In the genomic region with DNA sequence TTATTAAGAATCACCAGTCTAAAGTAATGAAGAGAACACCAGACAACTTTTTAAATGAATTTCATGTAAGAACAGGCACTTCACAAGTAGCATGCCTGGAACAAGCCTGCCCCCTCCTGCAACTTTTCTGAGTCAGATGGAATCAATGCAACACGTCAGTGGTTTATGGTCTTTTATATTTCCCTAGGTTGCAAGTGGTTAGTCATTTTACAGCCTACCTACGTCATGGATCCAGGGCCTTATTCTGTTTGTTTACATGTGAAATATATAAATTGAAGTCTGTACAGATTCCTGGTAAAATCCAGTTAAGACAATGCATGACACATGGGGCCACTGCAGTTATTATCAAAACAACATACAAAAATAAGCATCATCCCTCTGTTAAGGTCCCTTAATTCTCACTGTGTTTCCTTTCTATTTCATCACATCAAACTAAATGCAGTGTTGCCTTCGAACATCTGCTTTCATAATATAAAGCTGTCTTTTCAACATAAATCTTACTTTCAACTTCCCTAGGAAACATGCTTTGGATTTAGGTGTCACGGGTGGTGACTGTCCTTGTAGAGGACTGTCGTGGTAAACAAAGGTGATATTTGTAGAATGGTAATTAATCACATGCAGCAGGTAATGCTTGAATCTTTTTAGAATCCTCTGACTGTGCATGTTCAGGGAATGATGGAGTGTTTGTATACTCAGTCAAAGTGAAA, we compare ENCODE assay signal across 15 cellular contexts.
DNase-seq lines count a peak whose midpoint lies in the region; ATAC-seq and TF ChIP-seq lines count a peak whose summit lies in the region.
"Had no signal": no experiment of that assay in that cellular context is flagged by ENCODE, and none has a peak within 500 bp of the region (broad histone marks: within the 10 kb centered on the region; RNA-seq: fewer than 3 reads in every experiment).

No MANE protein-coding gene starts in this region.

- no peak for TF ChIP-seq CTCF in HFF-Myc (IDR thresholded peaks at IDR 0.05; ENCODE audit: low read depth, low read length, missing control alignments)
- peak; percentile 22 to 27 for TF ChIP-seq CTCF in fibroblast of lung (conservative IDR thresholded peaks at IDR 0.05 in 1 of 2, IDR thresholded peaks at IDR 0.05 in 1 of 2; ENCODE audit: low read depth in 1 of 2, low read length in 2 of 2)

- H3K27ac ChIP-seq in fibroblast of lung (ENCODE audit: insufficient read depth, low read length) = no peak overlapping the region
- H3K27ac ChIP-seq: tibial nerve had no signal

- no peaks in the 10 kb centered on the region for H3K9me3 ChIP-seq in fibroblast of lung (ENCODE audit: control insufficient read depth, insufficient read depth, low read depth, low read length)
- H3K9me3 ChIP-seq: tibial nerve had no signal

- H4K20me1 ChIP-seq in fibroblast of lung (ENCODE audit: control insufficient read depth, extremely low read depth, insufficient read depth, low read length) = no peaks in the 10 kb centered on the region

- no peaks in the 10 kb centered on the region for H3K79me2 ChIP-seq in fibroblast of lung (ENCODE audit: control insufficient read depth, insufficient read depth, low read length)

- no peak overlapping the region for H2AFZ ChIP-seq in fibroblast of lung (ENCODE audit: low read length)

- no peak overlapping the region for H3K9ac ChIP-seq in fibroblast of lung (ENCODE audit: insufficient read depth, low read length)

- DNase-seq in A172 (ENCODE audit: low spot score) = peak; percentile 88
- DNase-seq in HFF-Myc (ENCODE audit: extremely low read depth, low read depth) = peak; percentile 14
- peak; percentile 1 for DNase-seq in SIG-M5 (lab: John Stamatoyannopoulos, UW)
- peak; percentile 81 to 90 for DNase-seq in fibroblast of lung (ENCODE audit: low read depth in 2 of 2)
- DNase-seq in putamen (ENCODE audit: low spot score) = no peak
- DNase-seq: activated effector memory CD4-positive, alpha-beta T cell treated with anti-CD3 and anti-CD28 coated beads, Interleukin-2, amount 50 U/mL, for 16 hours; effector CD8-positive, alpha-beta T cell; NCI-H2171; nucleus accumbens had no signal

- H3K4me3 ChIP-seq in HFF-Myc (replicated peaks; ENCODE audit: low read depth, low read length) = no peak overlapping the region
- H3K4me3 ChIP-seq in fibroblast of lung (replicated peaks in 1 of 4; ENCODE audit: control extremely low read depth in 1 of 4, insufficient read depth in 1 of 4, low read depth in 3 of 4, low read length in 4 of 4) = no peak overlapping the region
- H3K4me3 ChIP-seq: tibial nerve had no signal

- no peak overlapping the region for H3K4me2 ChIP-seq in fibroblast of lung (ENCODE audit: extremely low read depth, insufficient read depth, low read length)

- peaks cover 4% of the 10 kb centered on the region for H3K4me1 ChIP-seq in fibroblast of lung (ENCODE audit: control insufficient read depth, extremely low read depth, insufficient read depth, low read length)
- H3K4me1 ChIP-seq: tibial nerve had no signal

- no peaks in the 10 kb centered on the region for H3K36me3 ChIP-seq in fibroblast of lung (ENCODE audit: control insufficient read depth, insufficient read depth, low read length)
- H3K36me3 ChIP-seq: tibial nerve had no signal

- no peaks in the 10 kb centered on the region for H3K27me3 ChIP-seq in fibroblast of lung (ENCODE audit: control insufficient read depth, insufficient read depth, low read length)
- H3K27me3 ChIP-seq: tibial nerve had no signal

- no peak for ATAC-seq in GM18907 (IDR thresholded peaks at IDR 0.05; ENCODE audit: unreplicated experiment)
- no peak for ATAC-seq in HG03469 (IDR thresholded peaks at IDR 0.05; ENCODE audit: unreplicated experiment)
- no peak for ATAC-seq in HG02840 (IDR thresholded peaks at IDR 0.05; ENCODE audit: low FRiP score, unreplicated experiment)
- ATAC-seq: activated CD4-positive, CD25-positive, alpha-beta regulatory T cell treated with anti-CD3 and anti-CD28 coated beads, Interleukin-2, amount 50 U/mL, for 24 hours; Right ventricle myocardium inferior had no signal
